Comparison of ENCODE assay signal across 23 cellular contexts in the genomic region with DNA sequence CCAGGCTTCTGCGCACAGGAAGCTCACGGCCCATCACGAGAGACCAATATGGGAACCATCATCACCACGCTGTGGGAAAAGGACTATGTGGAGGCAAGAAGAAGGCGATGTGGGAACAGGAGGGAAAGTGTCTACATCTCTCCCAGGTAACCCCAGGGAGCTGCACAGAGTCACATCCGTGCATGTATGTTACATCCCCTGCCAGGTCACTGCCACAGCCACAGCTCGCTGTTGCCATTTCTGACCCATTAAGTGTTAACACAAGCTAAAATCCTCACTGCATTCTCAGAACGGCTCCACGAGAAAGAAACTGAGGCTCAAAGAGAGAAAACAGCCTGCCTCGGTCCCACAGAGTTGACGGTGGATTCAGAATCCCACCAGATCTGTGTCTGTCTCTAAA.
"Had no signal": no experiment of that assay in that cellular context is flagged by ENCODE, and none has a peak within 500 bp of the region (broad histone marks: within the 10 kb centered on the region; RNA-seq: fewer than 3 reads in every experiment).

No MANE protein-coding gene starts in this region.

- H2AFZ ChIP-seq: hepatocyte had no signal

- ATAC-seq: heart right ventricle; naive thymus-derived CD4-positive, alpha-beta T cell; natural killer cell treated with Interleukin-12 subunit alpha and Interleukin-12 subunit beta and Interleukin-15 and Interleukin-18, amount 100 ng/mL, for 72 hours; pancreas; right cardiac atrium; sciatic nerve; stimulated activated effector memory CD8-positive, alpha-beta T cell treated with anti-CD3 and anti-CD28 coated beads, Interleukin-12 subunit alpha, Interleukin-12 subunit beta, amount 100 ng/mL, for 72 hours; upper lobe of right lung had no signal

- H3K36me3 ChIP-seq: heart right ventricle, left ventricle myocardium inferior, pancreas, prostate gland, suprapubic skin, thoracic aorta, tibial artery, upper lobe of right lung had no signal

- H3K4me1 ChIP-seq: pancreas, prostate gland, suprapubic skin, upper lobe of right lung had no signal

- FAIRE-seq: pancreas, urothelium cell line had no signal

- H3K4me3 ChIP-seq: heart right ventricle, hepatocyte, left ventricle myocardium inferior, lung, pancreas, prostate gland, skin epidermis, suprapubic skin, thoracic aorta, tibial artery, upper lobe of right lung had no signal

- DNase-seq: heart right ventricle; islet precursor cell; left ventricle myocardium inferior; mesendoderm; naive thymus-derived CD4-positive, alpha-beta T cell; pancreas; posterior cingulate gyrus; right cardiac atrium; stimulated activated CD4-positive, alpha-beta T cell treated with anti-CD3 and anti-CD28 coated beads, Interleukin-4, amount 100 ng/mL, for 24 hours; stimulated activated naive CD4-positive, alpha-beta T cell; trophoblast cell had no signal

- H3K4me2 ChIP-seq: hepatocyte had no signal

- H3K79me2 ChIP-seq: hepatocyte had no signal

- H3K27me3 ChIP-seq: tibial artery had no signal

- H3K27ac ChIP-seq: heart right ventricle, hepatocyte, left ventricle myocardium inferior, pancreas, prostate gland, skin epidermis, suprapubic skin, thoracic aorta, tibial artery, upper lobe of right lung had no signal

- H3K9me3 ChIP-seq: heart right ventricle, left ventricle myocardium inferior, pancreas, prostate gland, suprapubic skin, thoracic aorta, tibial artery, upper lobe of right lung had no signal
